In genomic region chr9:98931990-98932389, GRCh38 we compare ENCODE assay signal across 1 cellular context.
TF ChIP-seq lines count a peak whose summit lies in the region.

No MANE protein-coding gene starts in this region.

TF ChIP-seq in K562, 482 proteins besides CTCF, POLR2A, EP300 and RAD21 (continued from another document):
- TF ChIP-seq ZNF407 (IDR thresholded peaks at IDR 0.05; ENCODE audit: low read depth) (no peak), ZMIZ1 (IDR thresholded peaks at IDR 0.05; ENCODE audit: low read depth in 2 of 2, low read length in 2 of 2) (no peak; a peak in 1 of 4 replicates), TRIM24 (IDR thresholded peaks at IDR 0.05) (peak; percentile 76 to 88), PATZ1 (CRISPR knock-in tag; IDR thresholded peaks at IDR 0.05; ENCODE audit: borderline replicate concordance) (no peak), PKNOX1 (IDR thresholded peaks at IDR 0.05) (peak; percentile 37), CREB1 (IDR thresholded peaks at IDR 0.05) (peak; percentile 51; the same call in 1 of the 2 replicates), CREB1 (CRISPR knock-in tag; IDR thresholded peaks at IDR 0.05) (no peak), PURB (CRISPR knock-in tag; IDR thresholded peaks at IDR 0.05; ENCODE audit: low read depth) (no peak), PHF21A (IDR thresholded peaks at IDR 0.05; ENCODE audit: borderline replicate concordance, low read depth) (peak; percentile 38; the same call in 1 of the 2 replicates), ZNF280B (CRISPR knock-in tag; IDR thresholded peaks at IDR 0.05) (no peak), SP1 (CRISPR knock-in tag; IDR thresholded peaks at IDR 0.05) (peak; percentile 42; the same call in 1 of the 2 replicates), TEAD4 (IDR thresholded peaks at IDR 0.05; ENCODE audit: low read length) (peak; percentile 95), TEAD4 (CRISPR knock-in tag; IDR thresholded peaks at IDR 0.05; ENCODE audit: borderline replicate concordance) (no peak), IFI16 (CRISPR knock-in tag; IDR thresholded peaks at IDR 0.05) (no peak), CHD7 (IDR thresholded peaks at IDR 0.05; ENCODE audit: low read depth, low read length) (no peak)
